ENCODE assay signal across 1 cellular context in the genomic region with DNA sequence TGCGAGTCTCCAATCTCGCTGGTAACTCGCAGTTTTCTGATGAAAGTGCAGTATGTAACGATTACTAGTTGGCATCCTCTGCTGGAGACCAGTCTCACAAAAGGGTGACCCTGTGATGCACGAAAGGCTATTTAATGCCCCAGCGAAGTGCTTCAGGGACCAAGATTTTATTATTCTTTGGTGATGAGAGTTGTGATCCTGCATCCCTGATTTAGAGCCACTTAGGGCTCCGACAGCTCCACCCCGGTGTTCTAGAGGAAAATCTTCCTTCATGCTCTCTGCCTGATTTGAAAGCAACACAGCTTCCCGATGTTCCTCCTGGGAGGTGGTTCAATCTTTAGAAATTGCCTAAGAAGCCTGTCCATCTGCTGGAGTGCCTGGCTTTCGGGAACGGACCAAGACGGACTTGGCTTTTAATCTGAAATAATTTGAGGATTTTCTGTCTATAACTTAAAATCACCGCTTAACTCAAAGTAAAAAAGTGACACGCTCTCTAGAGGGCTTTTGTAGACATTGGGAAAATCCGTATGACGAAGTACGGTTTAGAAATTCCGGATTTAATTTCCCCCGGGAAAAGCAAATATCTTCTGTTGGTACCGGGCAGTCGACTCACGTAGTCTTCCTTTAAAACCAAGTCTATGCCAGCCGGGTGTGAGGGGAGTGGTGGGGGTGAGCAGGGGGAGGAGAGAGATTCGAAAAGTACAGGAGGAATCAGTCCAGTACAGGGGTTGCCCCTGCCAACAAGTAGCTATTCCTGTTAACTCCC.
TF ChIP-seq lines count a peak whose summit lies in the region.

No MANE protein-coding gene starts in this region.

TF ChIP-seq in IMR-90, 13 proteins besides CTCF, POLR2A, EP300 and RAD21:
- TF ChIP-seq MAFK (IDR thresholded peaks at IDR 0.05; ENCODE audit: low read depth, low read length) (no peak), MXI1 (IDR thresholded peaks at IDR 0.05; ENCODE audit: borderline replicate concordance, low read depth, low read length) (no peak), MAZ (IDR thresholded peaks at IDR 0.05; ENCODE audit: borderline replicate concordance, low read depth, low read length) (0 out of 2 replicates have a peak, but pooled peaks have one; percentile 4), RCOR1 (IDR thresholded peaks at IDR 0.05; ENCODE audit: insufficient replicate concordance, low read length) (no peak), SMC3 (IDR thresholded peaks at IDR 0.05; ENCODE audit: low read depth, low read length) (0 out of 2 replicates have a peak, but pooled peaks have one; percentile 2), FOS (IDR thresholded peaks at IDR 0.05; ENCODE audit: low read depth, low read length) (no peak), RFX5 (IDR thresholded peaks at IDR 0.05; ENCODE audit: low read depth, low read length) (no peak)
